ENCODE assay signal across 11 cellular contexts in the genomic region with DNA sequence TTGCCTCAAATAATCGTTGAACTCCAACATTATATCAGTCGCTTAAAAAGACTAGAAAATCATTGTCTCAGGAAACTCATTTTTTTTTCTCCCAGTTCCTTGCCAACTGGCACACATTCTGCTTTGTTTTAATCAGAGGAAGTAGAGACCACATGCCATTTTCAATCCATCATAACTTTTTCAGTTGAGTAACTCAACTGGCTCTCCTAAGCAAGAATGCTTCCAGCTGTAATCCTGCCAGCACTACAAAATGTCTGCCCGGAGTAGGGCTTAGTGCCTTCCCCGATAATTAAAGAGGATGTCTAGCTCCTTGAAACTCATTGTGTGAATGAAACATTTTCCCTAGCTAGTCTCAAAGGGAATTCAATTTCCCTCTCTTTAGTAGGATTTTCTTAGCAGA. TPM values are rescaled to one million over a fixed set of nuclear protein-coding genes. Genes with fewer than 3 reads are reported as not detected.
DNase-seq lines count a peak whose midpoint lies in the region; ATAC-seq and TF ChIP-seq lines count a peak whose summit lies in the region.
"Had no signal": no experiment of that assay in that cellular context is flagged by ENCODE, and none has a peak within 500 bp of the region (broad histone marks: within the 10 kb centered on the region; RNA-seq: fewer than 3 reads in every experiment).

No MANE protein-coding gene starts in this region.

- TF ChIP-seq CTCF in thyroid gland (IDR thresholded peaks at IDR 0.05), result no peak

- H3K4me1 Mint-ChIP-seq in T-cell, result no peaks in the 10 kb centered on the region

- H3K36me3 ChIP-seq in thyroid gland, result no peaks in the 10 kb centered on the region

- H3K27ac ChIP-seq in thyroid gland, result peak overlapping the region in 2 of 3 donors; percentile 7 to 32

- H3K9me3 ChIP-seq in thyroid gland, result no peaks in the 10 kb centered on the region

- H3K4me3 Mint-ChIP-seq in T-cell, result no peak overlapping the region

- POLR2A ChIA-PET in T-cell (lab: Charles Lee), result no interaction called here

- intact Hi-C loops in thyroid gland (cut with DNase I), result no loop called here

- H3K36me3 Mint-ChIP-seq in T-cell, result peaks cover 11% of the 10 kb centered on the region

- H3K4me3 ChIP-seq in thyroid gland (replicated peaks in 1 of 3), result no peak overlapping the region

- H3K27me3 ChIP-seq in thyroid gland, result no peaks in the 10 kb centered on the region

- no peak overlapping the region for H3K27ac Mint-ChIP-seq in T-cell

- H3K27me3 Mint-ChIP-seq in T-cell, result no peaks in the 10 kb centered on the region

- ATAC-seq in T-cell (replicated peaks in 1 of 4), result no peak

- H3K9me3 Mint-ChIP-seq in T-cell, result peaks cover 7 to 9% (median 8%) of the 10 kb centered on the region in 3 donors

- CTCF ChIA-PET in T-cell (lab: Charles Lee), result no interaction called here

- DNase-seq in cerebellar cortex (ENCODE audit: low spot score) (peak; percentile 76), left kidney (ENCODE audit: low read depth, low spot score) (peak; percentile 2), thyroid gland (peak; percentile 37 to 67), H4 (ENCODE audit: low spot score) (no peak), T-cell (no peak)
- no peak for DNase-seq in central memory CD4-positive, alpha-beta T cell
- DNase-seq: activated T-cell treated with anti-CD3 and anti-CD28 coated beads, Interleukin-2, amount 50 U/mL, for 48 hours; mesendoderm; NCI-H526; T-helper 2 cell had no signal

- peak; percentile 71; the same call in 1 of the 2 replicates for TF ChIP-seq EP300 in Ishikawa (IDR thresholded peaks at IDR 0.05; ENCODE audit: borderline replicate concordance)

- no peak for TF ChIP-seq RAD21 in Ishikawa (IDR thresholded peaks at IDR 0.05; ENCODE audit: low read depth)

- peaks cover 6 to 14% of the 10 kb centered on the region in 2 donors for H3K4me1 ChIP-seq in thyroid gland

- TF ChIP-seq POLR2A in thyroid gland (IDR thresholded peaks at IDR 0.05), result no peak

- WGBS in thyroid gland, 2 donors, result 1 to 8% methylated on average over 4 of the region's 4 CpGs

TF ChIP-seq in Ishikawa, 13 proteins besides CTCF, POLR2A, EP300 and RAD21:
- TF ChIP-seq TEAD4 (IDR thresholded peaks at IDR 0.05), result peak; percentile 79
- TF ChIP-seq CEBPB (IDR thresholded peaks at IDR 0.05), result peak; percentile 83
- TF ChIP-seq YY1 (IDR thresholded peaks at IDR 0.05; ENCODE audit: low read depth), result peak; percentile 85
- TF ChIP-seq CREB1 (IDR thresholded peaks at IDR 0.05; ENCODE audit: low read depth), result no peak
- peak; percentile 72 for TF ChIP-seq TCF12 (IDR thresholded peaks at IDR 0.05; ENCODE audit: low read depth)
- peak; percentile 99 for TF ChIP-seq NFIC (IDR thresholded peaks at IDR 0.05)
- TF ChIP-seq, protein P1, sequence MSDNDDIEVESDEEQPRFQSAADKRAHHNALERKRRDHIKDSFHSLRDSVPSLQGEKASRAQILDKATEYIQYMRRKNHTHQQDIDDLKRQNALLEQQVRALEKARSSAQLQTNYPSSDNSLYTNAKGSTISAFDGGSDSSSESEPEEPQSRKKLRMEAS (IDR thresholded peaks at IDR 0.05), result peak; percentile 55
- TF ChIP-seq TAF1 (IDR thresholded peaks at IDR 0.05; ENCODE audit: low read depth), result no peak
- TF ChIP-seq FOXM1 (IDR thresholded peaks at IDR 0.05; ENCODE audit: borderline replicate concordance, low read depth), result peak; percentile 40; the same call in 1 of the 2 replicates
- no peak for TF ChIP-seq EGR1 (IDR thresholded peaks at IDR 0.05)
- TF ChIP-seq, protein P2, sequence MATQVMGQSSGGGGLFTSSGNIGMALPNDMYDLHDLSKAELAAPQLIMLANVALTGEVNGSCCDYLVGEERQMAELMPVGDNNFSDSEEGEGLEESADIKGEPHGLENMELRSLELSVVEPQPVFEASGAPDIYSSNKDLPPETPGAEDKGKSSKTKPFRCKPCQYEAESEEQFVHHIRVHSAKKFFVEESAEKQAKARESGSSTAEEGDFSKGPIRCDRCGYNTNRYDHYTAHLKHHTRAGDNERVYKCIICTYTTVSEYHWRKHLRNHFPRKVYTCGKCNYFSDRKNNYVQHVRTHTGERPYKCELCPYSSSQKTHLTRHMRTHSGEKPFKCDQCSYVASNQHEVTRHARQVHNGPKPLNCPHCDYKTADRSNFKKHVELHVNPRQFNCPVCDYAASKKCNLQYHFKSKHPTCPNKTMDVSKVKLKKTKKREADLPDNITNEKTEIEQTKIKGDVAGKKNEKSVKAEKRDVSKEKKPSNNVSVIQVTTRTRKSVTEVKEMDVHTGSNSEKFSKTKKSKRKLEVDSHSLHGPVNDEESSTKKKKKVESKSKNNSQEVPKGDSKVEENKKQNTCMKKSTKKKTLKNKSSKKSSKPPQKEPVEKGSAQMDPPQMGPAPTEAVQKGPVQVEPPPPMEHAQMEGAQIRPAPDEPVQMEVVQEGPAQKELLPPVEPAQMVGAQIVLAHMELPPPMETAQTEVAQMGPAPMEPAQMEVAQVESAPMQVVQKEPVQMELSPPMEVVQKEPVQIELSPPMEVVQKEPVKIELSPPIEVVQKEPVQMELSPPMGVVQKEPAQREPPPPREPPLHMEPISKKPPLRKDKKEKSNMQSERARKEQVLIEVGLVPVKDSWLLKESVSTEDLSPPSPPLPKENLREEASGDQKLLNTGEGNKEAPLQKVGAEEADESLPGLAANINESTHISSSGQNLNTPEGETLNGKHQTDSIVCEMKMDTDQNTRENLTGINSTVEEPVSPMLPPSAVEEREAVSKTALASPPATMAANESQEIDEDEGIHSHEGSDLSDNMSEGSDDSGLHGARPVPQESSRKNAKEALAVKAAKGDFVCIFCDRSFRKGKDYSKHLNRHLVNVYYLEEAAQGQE (IDR thresholded peaks at IDR 0.05; ENCODE audit: low read depth), result no peak
- TF ChIP-seq, protein P3, sequence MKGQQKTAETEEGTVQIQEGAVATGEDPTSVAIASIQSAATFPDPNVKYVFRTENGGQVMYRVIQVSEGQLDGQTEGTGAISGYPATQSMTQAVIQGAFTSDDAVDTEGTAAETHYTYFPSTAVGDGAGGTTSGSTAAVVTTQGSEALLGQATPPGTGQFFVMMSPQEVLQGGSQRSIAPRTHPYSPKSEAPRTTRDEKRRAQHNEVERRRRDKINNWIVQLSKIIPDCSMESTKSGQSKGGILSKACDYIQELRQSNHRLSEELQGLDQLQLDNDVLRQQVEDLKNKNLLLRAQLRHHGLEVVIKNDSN (IDR thresholded peaks at IDR 0.05), result 0 out of 2 replicates have a peak, but pooled peaks have one; percentile 35
- TF ChIP-seq ZBTB7A (IDR thresholded peaks at IDR 0.05; ENCODE audit: low read depth), result no peak

RNA-seq across cellular contexts. Expression of a gene that starts 33.0 kb away (rescaled TPM):
- total RNA-seq in thyroid gland (not detected), T-cell (under 1 TPM in 4 of 5 donors, not detected in 1; 0.09 to 0.43 (median 0.21) TPM)
- not detected in 2 replicates for total RNA-seq in H4 (2014; rRNA removed; shearing (Covaris generic))

Comparison
In these comparisons a context has a peak if more than half of its experiments do, and no peak if none do; other contexts are left out.
1. DNase-seq: peak in cerebellar cortex (single experiment), left kidney (single experiment) and thyroid gland (2 of 2); none in H4 (single experiment), central memory CD4-positive, alpha-beta T cell (single experiment) and T-cell (0 of 34).